In genomic region chr15:100108846-100109245, GRCh38 we compare ENCODE assay signal across 17 cellular contexts.
"Had no signal": no experiment of that assay in that cellular context is flagged by ENCODE, and none has a peak within 500 bp of the region (broad histone marks: within the 10 kb centered on the region; RNA-seq: fewer than 3 reads in every experiment).

No MANE protein-coding gene starts in this region.

- ATAC-seq: left ventricle myocardium superior; stimulated activated memory B cell treated with anti-CD40 and anti-IgM and Interleukin-4, amounts not matched to agents 10 μg/mL and 1 μg/mL and 100 μg/mL, for 72 hours had no signal

- H3K27ac Mint-ChIP-seq: activated naive CD8-positive, alpha-beta T cell treated with anti-CD3 and anti-CD28 coated beads for 36 hours; nephron; stimulated activated memory B cell treated with anti-CD40 and anti-IgM and Interleukin-4, amounts not matched to agents 10 μg/mL and 1 μg/mL and 100 μg/mL, for 72 hours had no signal

- H3K27me3 Mint-ChIP-seq: activated naive CD8-positive, alpha-beta T cell treated with anti-CD3 and anti-CD28 coated beads for 36 hours had no signal

- DNase-seq: activated CD4-positive, alpha-beta T cell treated with anti-CD3 and anti-CD28 coated beads, Interleukin-2, amount 50 U/mL, for 48 hours; activated naive CD8-positive, alpha-beta T cell treated with anti-CD3 and anti-CD28 coated beads for 36 hours; brain microvascular endothelial cell; cerebellar nuclear complex; effector CD8-positive, alpha-beta T cell; foreskin fibroblast; hippocampal formation; left ventricle myocardium superior; stimulated activated CD4-positive, alpha-beta T cell treated with anti-CD3 and anti-CD28 coated beads, Interleukin-12 subunit alpha, Interleukin-12 subunit beta, amount 100 ng/mL, for 4 hours; stimulated activated CD4-positive, alpha-beta T cell treated with anti-CD3 and anti-CD28 coated beads, Interleukin-2, amount 100 ng/mL, for 24 hours; T-helper 9 cell had no signal

- H3K4me1 Mint-ChIP-seq: stimulated activated memory B cell treated with anti-CD40 and anti-IgM and Interleukin-4, amounts not matched to agents 10 μg/mL and 1 μg/mL and 100 μg/mL, for 72 hours had no signal

- H3K4me3 ChIP-seq: tibial nerve, uterus had no signal

- H3K27ac ChIP-seq: brain microvascular endothelial cell, tibial nerve, uterus, VCaP had no signal

- H3K36me3 ChIP-seq: brain microvascular endothelial cell, tibial nerve, uterus had no signal

- FAIRE-seq: keratinocyte had no signal

- H3K4me3 Mint-ChIP-seq: activated naive CD8-positive, alpha-beta T cell treated with anti-CD3 and anti-CD28 coated beads for 36 hours; nephron; stimulated activated memory B cell treated with anti-CD40 and anti-IgM and Interleukin-4, amounts not matched to agents 10 μg/mL and 1 μg/mL and 100 μg/mL, for 72 hours had no signal

- H3K9me3 Mint-ChIP-seq: activated naive CD8-positive, alpha-beta T cell treated with anti-CD3 and anti-CD28 coated beads for 36 hours; nephron had no signal

- H3K36me3 Mint-ChIP-seq: stimulated activated memory B cell treated with anti-CD40 and anti-IgM and Interleukin-4, amounts not matched to agents 10 μg/mL and 1 μg/mL and 100 μg/mL, for 72 hours had no signal

- H3K9me3 ChIP-seq: tibial nerve, uterus had no signal

- H3K27me3 ChIP-seq: brain microvascular endothelial cell, tibial nerve, uterus had no signal
